ENCODE assay signal across 8 cellular contexts in the genomic region with DNA sequence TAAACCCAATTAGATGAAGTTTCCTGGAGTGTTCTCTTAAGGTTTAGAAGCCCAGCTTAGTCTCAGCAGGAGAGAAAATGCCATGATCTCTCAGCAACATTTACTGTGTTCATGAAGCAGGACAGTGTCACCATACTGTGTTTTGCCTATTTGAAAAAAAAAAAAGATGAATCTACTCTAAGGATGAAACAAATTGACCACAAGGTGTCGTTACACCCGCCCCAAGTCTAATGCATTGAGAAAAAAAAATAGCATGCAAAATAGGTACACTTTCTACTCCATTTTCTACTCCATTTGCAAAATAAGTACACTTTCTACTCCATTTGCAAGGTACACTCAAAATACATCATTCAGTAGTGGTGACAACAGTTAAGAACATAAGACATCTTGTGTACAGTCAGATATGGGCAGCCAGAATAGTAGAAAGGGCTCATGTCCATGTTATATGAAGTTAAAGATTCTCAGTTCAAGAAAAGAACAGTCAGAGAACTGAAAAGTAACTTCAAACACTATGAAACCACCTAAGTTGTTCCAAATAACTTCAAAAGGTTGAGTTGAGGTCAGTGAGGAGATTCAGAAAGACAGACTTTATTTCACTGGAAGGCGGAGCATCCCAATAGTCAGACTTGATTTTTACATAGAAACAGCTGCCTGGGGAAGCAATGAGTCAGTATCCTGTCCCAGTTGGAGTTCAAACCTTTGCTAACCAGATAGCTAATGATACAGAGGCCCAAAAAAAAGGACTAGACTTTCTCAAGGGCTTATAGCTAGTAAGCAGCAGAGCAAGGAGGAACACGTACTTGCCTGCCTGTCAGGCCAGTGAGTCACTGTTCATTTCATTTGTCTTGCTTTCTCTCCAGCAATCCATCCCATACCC. TPM values are rescaled to one million over a fixed set of nuclear protein-coding genes. Genes with fewer than 3 reads are reported as not detected.
A peak's percentile ranks its signal among the peaks of the same experiment; 100 is the strongest.
DNase-seq lines count a peak whose midpoint lies in the region; ATAC-seq and TF ChIP-seq lines count a peak whose summit lies in the region.

No MANE protein-coding gene starts in this region.

- H3K36me3 Mint-ChIP-seq in progenitor cell of endocrine pancreas (ENCODE audit: insufficient read depth): no peaks in the 10 kb centered on the region

- TF ChIP-seq POLR2A in vagina (IDR thresholded peaks at IDR 0.05): no peak

- no peaks in the 10 kb centered on the region for H3K9me3 ChIP-seq in vagina

- H3K9me3 Mint-ChIP-seq in progenitor cell of endocrine pancreas (ENCODE audit: low read depth): no peaks in the 10 kb centered on the region

- H3K4me1 Mint-ChIP-seq in progenitor cell of endocrine pancreas (ENCODE audit: low read depth): peaks cover 4% of the 10 kb centered on the region

- intact Hi-C loops in vagina (cut with DNase I): no loop called here

- no peaks in the 10 kb centered on the region for H3K27me3 ChIP-seq in vagina

- TF ChIP-seq CTCF in AG10803 (conservative IDR thresholded peaks at IDR 0.05; ENCODE audit: low read length) (no peak; the same call in 1 of the 2 replicates), progenitor cell of endocrine pancreas (IDR thresholded peaks at IDR 0.05; ENCODE audit: unreplicated experiment) (peak; percentile 55), vagina (IDR thresholded peaks at IDR 0.05) (no peak)

- H3K27ac ChIP-seq in vagina: no peak overlapping the region

- H3K27me3 Mint-ChIP-seq in progenitor cell of endocrine pancreas: no peaks in the 10 kb centered on the region

- H3K36me3 ChIP-seq in vagina: no peaks in the 10 kb centered on the region

- ATAC-seq in GM18517 (IDR thresholded peaks at IDR 0.05; ENCODE audit: unreplicated experiment): peak; percentile 66

- H3K4me3 ChIP-seq in AG10803 (ENCODE audit: low read length) (no peak overlapping the region), vagina (no peak overlapping the region)

- DNase-seq in AG10803 (ENCODE audit: low read depth): peak; percentile 63
- DNase-seq in HS-5 (ENCODE audit: low read depth): peak; percentile 78
- peak; percentile 56 for DNase-seq in amniotic epithelial cell (ENCODE audit: low read depth)
- no peak for DNase-seq in progenitor cell of endocrine pancreas (ENCODE audit: low spot score, unreplicated experiment)
- no peak for DNase-seq in vagina (ENCODE audit: extremely low spot score in 2 of 2)
- no peak for DNase-seq in cerebellar cortex (ENCODE audit: low spot score)
- no peak for DNase-seq in midbrain (lab: John Stamatoyannopoulos, UW)

- no peak overlapping the region for H3K27ac Mint-ChIP-seq in progenitor cell of endocrine pancreas

- no peaks in the 10 kb centered on the region for H3K4me1 ChIP-seq in vagina

- no peak overlapping the region for H3K4me3 Mint-ChIP-seq in progenitor cell of endocrine pancreas (ENCODE audit: low read depth)

RNA-seq across cellular contexts. Expression of gene PLPPR5, which starts 13.3 kb away (rescaled TPM):
- total RNA-seq in progenitor cell of endocrine pancreas (0.55 and 0.77 TPM in 2 replicates), vagina (not detected)

Comparison
In these comparisons a context has a peak if more than half of its experiments do, and no peak if none do; other contexts are left out.
1. DNase-seq: peak in AG10803 (single experiment), HS-5 (single experiment) and amniotic epithelial cell (single experiment); none in progenitor cell of endocrine pancreas (single experiment), vagina (0 of 2), cerebellar cortex (single experiment) and midbrain (single experiment).